Comparison of ENCODE assay signal across 8 cellular contexts in the genomic region with DNA sequence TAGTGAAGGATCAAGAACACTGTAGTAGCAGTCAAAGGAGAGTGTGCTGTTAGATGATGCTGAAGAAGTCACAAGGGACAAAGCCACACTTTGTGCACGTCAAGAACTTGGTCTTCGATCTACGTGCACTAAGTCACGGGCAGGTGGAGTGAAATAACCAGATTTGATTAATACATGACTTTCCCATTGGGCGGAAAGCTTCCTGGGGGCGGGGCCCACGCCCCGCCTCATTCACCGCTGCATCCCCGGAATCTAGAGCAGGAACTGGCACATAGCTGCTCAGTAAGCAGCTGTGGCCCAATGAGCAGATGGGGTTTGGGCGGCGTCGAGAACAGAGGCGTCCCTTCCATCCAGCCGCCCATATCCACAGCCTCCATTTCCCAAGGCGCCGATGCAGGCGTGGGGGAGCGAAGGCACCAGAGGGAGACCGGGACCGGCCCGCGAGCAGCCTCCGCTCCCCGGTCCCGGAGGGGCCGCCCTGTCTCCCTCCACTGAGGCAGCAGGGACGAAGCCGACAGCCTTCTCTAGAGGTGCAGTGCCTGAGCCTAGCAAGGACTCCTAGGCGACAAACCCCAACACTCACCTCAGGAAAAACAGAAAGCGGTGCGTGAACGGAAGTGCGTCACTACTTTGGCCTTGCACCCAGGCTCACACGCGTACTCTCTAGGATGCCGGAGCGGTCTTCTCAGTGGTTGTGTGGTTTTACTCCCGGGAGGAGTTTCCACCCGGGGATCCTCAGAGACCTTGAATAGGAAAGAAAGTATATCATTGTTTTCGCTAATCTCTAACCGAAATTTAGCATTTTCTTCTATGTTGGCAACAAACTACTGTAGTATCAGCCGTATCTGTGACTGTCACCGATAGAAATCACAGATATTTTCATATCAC. TPM values are rescaled to one million over a fixed set of nuclear protein-coding genes. Genes with fewer than 3 reads are reported as not detected.
DNase-seq lines count a peak whose midpoint lies in the region; ATAC-seq and TF ChIP-seq lines count a peak whose summit lies in the region.

No MANE protein-coding gene starts in this region.

- peaks cover 13% of the 10 kb centered on the region for H3K4me1 Mint-ChIP-seq in neural progenitor cell

- H3K4me1 ChIP-seq in Loucy (ENCODE audit: insufficient read depth, low read length, poor library complexity, severe bottlenecking) = peaks cover 8% of the 10 kb centered on the region
- no peaks in the 10 kb centered on the region for H3K4me1 ChIP-seq in foreskin keratinocyte
- peaks cover 5% of the 10 kb centered on the region for H3K4me1 ChIP-seq in neural progenitor cell
- H3K4me1 ChIP-seq in stomach smooth muscle (ENCODE audit: control insufficient read depth, insufficient read depth, low read length) = no peaks in the 10 kb centered on the region

- H2AFZ ChIP-seq in Loucy (ENCODE audit: low read length) = peak overlapping the region; percentile 100
- peak overlapping the region; percentile 98 for H2AFZ ChIP-seq in neural progenitor cell (replicated peaks)

- H3K9me3 Mint-ChIP-seq in neural progenitor cell = no peaks in the 10 kb centered on the region

- no peaks in the 10 kb centered on the region for H3F3A ChIP-seq in Loucy (ENCODE audit: low read depth)
- peaks cover 18% of the 10 kb centered on the region for H3F3A ChIP-seq in neural progenitor cell (ENCODE audit: low read depth)

- H3K9me3 ChIP-seq in Loucy (ENCODE audit: insufficient read depth, low read depth, low read length) (no peaks in the 10 kb centered on the region), neural progenitor cell (ENCODE audit: low read depth) (no peaks in the 10 kb centered on the region), stomach smooth muscle (ENCODE audit: control insufficient read depth in 2 of 2, low read length in 2 of 2) (no peaks in the 10 kb centered on the region)

- peak overlapping the region; percentile 68 for H3K27ac Mint-ChIP-seq in neural progenitor cell

- TF ChIP-seq CTCF in Loucy (conservative IDR thresholded peaks at IDR 0.05; ENCODE audit: low read length) (no peak), foreskin keratinocyte (conservative IDR thresholded peaks at IDR 0.05) (no peak), neural progenitor cell (IDR thresholded peaks at IDR 0.05) (no peak)

- H4K20me1 ChIP-seq in Loucy (ENCODE audit: insufficient read depth, low read length, poor library complexity, severe bottlenecking) (no peaks in the 10 kb centered on the region), neural progenitor cell (ENCODE audit: low read depth) (no peaks in the 10 kb centered on the region)

- H3K4me3 ChIP-seq in H7 (ENCODE audit: insufficient read depth, low read depth, low read length) = peak overlapping the region; percentile 88
- H3K4me3 ChIP-seq in Loucy (ENCODE audit: low read length, poor library complexity, severe bottlenecking) = peak overlapping the region; percentile 94
- peak overlapping the region; percentile 81 for H3K4me3 ChIP-seq in neural progenitor cell
- H3K4me3 ChIP-seq in stomach smooth muscle (ENCODE audit: low read length in 2 of 2) = peak overlapping the region; percentile 77 to 98

- no peaks in the 10 kb centered on the region for H3K36me3 Mint-ChIP-seq in neural progenitor cell

- H3K79me2 ChIP-seq in Loucy (ENCODE audit: insufficient read depth, low read length) (no peaks in the 10 kb centered on the region), neural progenitor cell (ENCODE audit: low read depth) (peaks cover 9% of the 10 kb centered on the region)

- peak; percentile 94 for ATAC-seq in foreskin keratinocyte

- H3K36me3 ChIP-seq in H7 (replicated peaks; ENCODE audit: control insufficient read depth, insufficient read depth, low read length) (no peaks in the 10 kb centered on the region), Loucy (ENCODE audit: insufficient read depth, low read length) (no peaks in the 10 kb centered on the region), neural progenitor cell (no peaks in the 10 kb centered on the region), stomach smooth muscle (ENCODE audit: control insufficient read depth in 2 of 2, insufficient read depth in 2 of 2, low read length in 2 of 2) (peaks cover 3 to 4% of the 10 kb centered on the region in 2 donors)

- peak overlapping the region; percentile 77 for H3K9ac ChIP-seq in Loucy (ENCODE audit: low read depth, low read length, poor library complexity, severe bottlenecking)
- H3K9ac ChIP-seq in neural progenitor cell = peak overlapping the region; percentile 74
- H3K9ac ChIP-seq in stomach smooth muscle (ENCODE audit: low read length in 2 of 2) = peak overlapping the region; percentile 84 to 99

- no peaks in the 10 kb centered on the region for H3K27me3 Mint-ChIP-seq in neural progenitor cell (ENCODE audit: insufficient read depth, low read depth)

- H3K4me3 Mint-ChIP-seq in neural progenitor cell = peak overlapping the region; percentile 92

- peak overlapping the region; percentile 89 for H3K4me2 ChIP-seq in Loucy (ENCODE audit: low read depth, low read length, poor library complexity, severe bottlenecking)
- H3K4me2 ChIP-seq in neural progenitor cell = peak overlapping the region; percentile 75

- H3K27me3 ChIP-seq in H7 (ENCODE audit: control insufficient read depth, insufficient read depth, low read length) (no peaks in the 10 kb centered on the region), Loucy (ENCODE audit: insufficient read depth, low read length, poor library complexity, severe bottlenecking) (no peaks in the 10 kb centered on the region), foreskin keratinocyte (no peaks in the 10 kb centered on the region), neural progenitor cell (no peaks in the 10 kb centered on the region), stomach smooth muscle (ENCODE audit: control insufficient read depth in 1 of 2, insufficient read depth in 2 of 2, low read length in 2 of 2) (no peaks in the 10 kb centered on the region)

- no peaks in the 10 kb centered on the region for H3K9me2 ChIP-seq in Loucy (replicated peaks; ENCODE audit: low read depth, low read length)

- H3K27ac ChIP-seq in foreskin keratinocyte (peak overlapping the region; percentile 83), neural progenitor cell (peak overlapping the region; percentile 62), stomach smooth muscle (ENCODE audit: low read length) (peak overlapping the region; percentile 98)

- DNase-seq in ELR (ENCODE audit: low read depth) (peak; percentile 93), H7 (peak; percentile 81), SIG-M5 (lab: John Stamatoyannopoulos, UW) (peak; percentile 23), foreskin keratinocyte (peak; percentile 88 to 94), neural progenitor cell (ENCODE audit: low spot score) (peak; percentile 87)
- DNase-seq in activated gamma-delta T cell treated with anti-CD3 and anti-CD28 coated beads, Interleukin-2, amount 50 U/mL, for 16 hours (ENCODE audit: low read depth) = peak; percentile 65

RNA-seq across cellular contexts. Expression of a gene that starts 4.9 kb away (rescaled TPM):
- total RNA-seq in H7 (2014; rRNA removed; shearing (Covaris generic)) = 1.7 and 2.6 TPM in 2 replicates
- total RNA-seq in foreskin keratinocyte (2.0 and 2.9 TPM in 2 replicates), neural progenitor cell (ENCODE audit: low replicate concordance) (10.3 and 13.9 TPM in 2 replicates)
- 0.82 and 1.1 TPM in 2 replicates for polyA plus RNA-seq in foreskin keratinocyte

RNA-seq across cellular contexts. Expression of a gene that starts 22.2 kb away (rescaled TPM):
- 9.8 and 11.5 TPM in 2 replicates for total RNA-seq in H7 (2014; rRNA removed; shearing (Covaris generic))
- total RNA-seq in foreskin keratinocyte = 6.7 and 7.5 TPM in 2 replicates
- polyA plus RNA-seq in foreskin keratinocyte = 3.0 and 3.8 TPM in 2 replicates
- 13.8 and 18.2 TPM in 2 replicates for total RNA-seq in neural progenitor cell (ENCODE audit: low replicate concordance)

RNA-seq across cellular contexts. Expression of a gene that starts 42.0 kb away (rescaled TPM):
- total RNA-seq in H7 (2014; rRNA removed; shearing (Covaris generic)) = 6.7 and 7.6 TPM in 2 replicates
- 0.11 TPM in 1 of 2 replicates, not detected in the other for total RNA-seq in foreskin keratinocyte
- 0.08 TPM in 1 of 2 replicates, not detected in the other for polyA plus RNA-seq in foreskin keratinocyte
- total RNA-seq in neural progenitor cell (ENCODE audit: low replicate concordance) = 0.09 TPM in 1 of 2 replicates, not detected in the other

RNA-seq across cellular contexts. Expression of a gene that starts 42.4 kb away (rescaled TPM):
- total RNA-seq in H7 (2014; rRNA removed; shearing (Covaris generic)) = not detected in 2 replicates
- total RNA-seq in foreskin keratinocyte = not detected in 2 replicates
- not detected in 2 replicates for polyA plus RNA-seq in foreskin keratinocyte
- not detected in 2 replicates for total RNA-seq in neural progenitor cell (ENCODE audit: low replicate concordance)

Comparison
In these comparisons a context has a peak if more than half of its experiments do, and no peak if none do; other contexts are left out.
1. Peak in every context shown above with its lines: DNase-seq, ATAC-seq, H3K4me3 ChIP-seq and H3K27ac ChIP-seq.
2. DNase-seq: peak in every context shown above with its lines; median percentile 93 in ELR; 91 in foreskin keratinocyte; 87 in neural progenitor cell; 81 in H7; 65 in activated gamma-delta T cell treated with anti-CD3 and anti-CD28 coated beads, Interleukin-2, amount 50 U/mL, for 16 hours; 23 in SIG-M5.